ENCODE assay signal across 2 cellular contexts in the genomic region with DNA sequence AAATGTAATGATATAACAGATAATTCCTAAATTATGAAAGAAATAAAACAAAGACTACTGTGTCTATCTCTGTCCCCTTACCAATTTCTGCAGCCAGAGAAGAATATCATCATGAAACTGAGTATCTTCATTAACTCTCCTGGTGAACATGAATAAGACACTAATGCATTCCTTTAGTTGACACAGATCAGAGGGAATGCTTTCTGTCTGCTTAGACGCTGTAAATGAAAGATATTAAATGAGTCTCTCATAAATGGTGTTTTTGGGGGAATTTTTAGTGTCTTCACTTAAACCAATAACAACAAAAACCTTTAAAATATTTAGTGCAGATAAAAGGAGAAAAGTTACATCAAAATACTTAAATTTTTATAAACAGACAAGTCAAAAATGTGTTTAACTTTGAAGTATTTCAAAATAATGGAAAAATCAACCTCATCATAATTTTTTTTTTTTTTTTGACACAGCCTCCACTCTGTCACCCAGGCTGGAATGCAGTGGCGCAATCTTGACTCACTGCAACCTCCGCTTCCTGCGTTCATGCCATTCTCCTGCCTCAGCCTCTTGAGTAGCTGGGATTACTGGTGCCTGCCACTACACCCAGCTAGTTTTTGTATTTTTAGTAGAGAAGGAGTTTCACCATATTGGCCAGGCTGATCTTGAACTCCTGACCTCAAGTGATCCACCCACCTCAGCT.
TF ChIP-seq lines count a peak whose summit lies in the region.

No MANE protein-coding gene starts in this region.

TF ChIP-seq in HCT116, 20 proteins besides CTCF, POLR2A, EP300 and RAD21 (continued from another document):
- TF ChIP-seq EGR1 (IDR thresholded peaks at IDR 0.05; ENCODE audit: low read depth) (peak; percentile 36; the same call in 1 of the 2 replicates), ZNF274 (IDR thresholded peaks at IDR 0.05; ENCODE audit: low read depth, low read length) (no peak), EZH2 (IDR thresholded peaks at IDR 0.05) (no peak), ELF1 (IDR thresholded peaks at IDR 0.05; ENCODE audit: borderline replicate concordance, low read depth) (no peak), TCF7L2 (IDR thresholded peaks at IDR 0.05; ENCODE audit: borderline replicate concordance, extremely low read depth, insufficient read depth, insufficient read length) (no peak), FOSL1 (IDR thresholded peaks at IDR 0.05; ENCODE audit: low read depth) (peak; percentile 68), SRF (IDR thresholded peaks at IDR 0.05; ENCODE audit: low read depth) (no peak), EZH2phosphoT487 (IDR thresholded peaks at IDR 0.05; ENCODE audit: borderline replicate concordance) (no peak), JUND (IDR thresholded peaks at IDR 0.05) (peak; percentile 49), SIN3A (IDR thresholded peaks at IDR 0.05; ENCODE audit: low read depth) (0 out of 2 replicates have a peak, but pooled peaks have one; percentile 28)
- TF ChIP-seq, protein P1, sequence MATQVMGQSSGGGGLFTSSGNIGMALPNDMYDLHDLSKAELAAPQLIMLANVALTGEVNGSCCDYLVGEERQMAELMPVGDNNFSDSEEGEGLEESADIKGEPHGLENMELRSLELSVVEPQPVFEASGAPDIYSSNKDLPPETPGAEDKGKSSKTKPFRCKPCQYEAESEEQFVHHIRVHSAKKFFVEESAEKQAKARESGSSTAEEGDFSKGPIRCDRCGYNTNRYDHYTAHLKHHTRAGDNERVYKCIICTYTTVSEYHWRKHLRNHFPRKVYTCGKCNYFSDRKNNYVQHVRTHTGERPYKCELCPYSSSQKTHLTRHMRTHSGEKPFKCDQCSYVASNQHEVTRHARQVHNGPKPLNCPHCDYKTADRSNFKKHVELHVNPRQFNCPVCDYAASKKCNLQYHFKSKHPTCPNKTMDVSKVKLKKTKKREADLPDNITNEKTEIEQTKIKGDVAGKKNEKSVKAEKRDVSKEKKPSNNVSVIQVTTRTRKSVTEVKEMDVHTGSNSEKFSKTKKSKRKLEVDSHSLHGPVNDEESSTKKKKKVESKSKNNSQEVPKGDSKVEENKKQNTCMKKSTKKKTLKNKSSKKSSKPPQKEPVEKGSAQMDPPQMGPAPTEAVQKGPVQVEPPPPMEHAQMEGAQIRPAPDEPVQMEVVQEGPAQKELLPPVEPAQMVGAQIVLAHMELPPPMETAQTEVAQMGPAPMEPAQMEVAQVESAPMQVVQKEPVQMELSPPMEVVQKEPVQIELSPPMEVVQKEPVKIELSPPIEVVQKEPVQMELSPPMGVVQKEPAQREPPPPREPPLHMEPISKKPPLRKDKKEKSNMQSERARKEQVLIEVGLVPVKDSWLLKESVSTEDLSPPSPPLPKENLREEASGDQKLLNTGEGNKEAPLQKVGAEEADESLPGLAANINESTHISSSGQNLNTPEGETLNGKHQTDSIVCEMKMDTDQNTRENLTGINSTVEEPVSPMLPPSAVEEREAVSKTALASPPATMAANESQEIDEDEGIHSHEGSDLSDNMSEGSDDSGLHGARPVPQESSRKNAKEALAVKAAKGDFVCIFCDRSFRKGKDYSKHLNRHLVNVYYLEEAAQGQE (IDR thresholded peaks at IDR 0.05; ENCODE audit: low read depth), result no peak
- TF ChIP-seq, protein P2, sequence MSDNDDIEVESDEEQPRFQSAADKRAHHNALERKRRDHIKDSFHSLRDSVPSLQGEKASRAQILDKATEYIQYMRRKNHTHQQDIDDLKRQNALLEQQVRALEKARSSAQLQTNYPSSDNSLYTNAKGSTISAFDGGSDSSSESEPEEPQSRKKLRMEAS (IDR thresholded peaks at IDR 0.05), result peak; percentile 23; the same call in 1 of the 2 replicates
- TF ChIP-seq, protein P3, sequence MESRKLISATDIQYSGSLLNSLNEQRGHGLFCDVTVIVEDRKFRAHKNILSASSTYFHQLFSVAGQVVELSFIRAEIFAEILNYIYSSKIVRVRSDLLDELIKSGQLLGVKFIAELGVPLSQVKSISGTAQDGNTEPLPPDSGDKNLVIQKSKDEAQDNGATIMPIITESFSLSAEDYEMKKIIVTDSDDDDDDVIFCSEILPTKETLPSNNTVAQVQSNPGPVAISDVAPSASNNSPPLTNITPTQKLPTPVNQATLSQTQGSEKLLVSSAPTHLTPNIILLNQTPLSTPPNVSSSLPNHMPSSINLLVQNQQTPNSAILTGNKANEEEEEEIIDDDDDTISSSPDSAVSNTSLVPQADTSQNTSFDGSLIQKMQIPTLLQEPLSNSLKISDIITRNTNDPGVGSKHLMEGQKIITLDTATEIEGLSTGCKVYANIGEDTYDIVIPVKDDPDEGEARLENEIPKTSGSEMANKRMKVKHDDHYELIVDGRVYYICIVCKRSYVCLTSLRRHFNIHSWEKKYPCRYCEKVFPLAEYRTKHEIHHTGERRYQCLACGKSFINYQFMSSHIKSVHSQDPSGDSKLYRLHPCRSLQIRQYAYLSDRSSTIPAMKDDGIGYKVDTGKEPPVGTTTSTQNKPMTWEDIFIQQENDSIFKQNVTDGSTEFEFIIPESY (IDR thresholded peaks at IDR 0.05; ENCODE audit: extremely low read depth, insufficient replicate concordance, low read length), result no peak
- TF ChIP-seq, protein P4, sequence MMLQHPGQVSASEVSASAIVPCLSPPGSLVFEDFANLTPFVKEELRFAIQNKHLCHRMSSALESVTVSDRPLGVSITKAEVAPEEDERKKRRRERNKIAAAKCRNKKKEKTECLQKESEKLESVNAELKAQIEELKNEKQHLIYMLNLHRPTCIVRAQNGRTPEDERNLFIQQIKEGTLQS (IDR thresholded peaks at IDR 0.05), result peak; percentile 41; the same call in 1 of the 2 replicates

TF ChIP-seq in SK-N-SH treated with all-trans-retinoic acid at 6 μM for 48 hours, 23 proteins besides CTCF, POLR2A, EP300 and RAD21 (continued from another document):
- TF ChIP-seq, protein P5, sequence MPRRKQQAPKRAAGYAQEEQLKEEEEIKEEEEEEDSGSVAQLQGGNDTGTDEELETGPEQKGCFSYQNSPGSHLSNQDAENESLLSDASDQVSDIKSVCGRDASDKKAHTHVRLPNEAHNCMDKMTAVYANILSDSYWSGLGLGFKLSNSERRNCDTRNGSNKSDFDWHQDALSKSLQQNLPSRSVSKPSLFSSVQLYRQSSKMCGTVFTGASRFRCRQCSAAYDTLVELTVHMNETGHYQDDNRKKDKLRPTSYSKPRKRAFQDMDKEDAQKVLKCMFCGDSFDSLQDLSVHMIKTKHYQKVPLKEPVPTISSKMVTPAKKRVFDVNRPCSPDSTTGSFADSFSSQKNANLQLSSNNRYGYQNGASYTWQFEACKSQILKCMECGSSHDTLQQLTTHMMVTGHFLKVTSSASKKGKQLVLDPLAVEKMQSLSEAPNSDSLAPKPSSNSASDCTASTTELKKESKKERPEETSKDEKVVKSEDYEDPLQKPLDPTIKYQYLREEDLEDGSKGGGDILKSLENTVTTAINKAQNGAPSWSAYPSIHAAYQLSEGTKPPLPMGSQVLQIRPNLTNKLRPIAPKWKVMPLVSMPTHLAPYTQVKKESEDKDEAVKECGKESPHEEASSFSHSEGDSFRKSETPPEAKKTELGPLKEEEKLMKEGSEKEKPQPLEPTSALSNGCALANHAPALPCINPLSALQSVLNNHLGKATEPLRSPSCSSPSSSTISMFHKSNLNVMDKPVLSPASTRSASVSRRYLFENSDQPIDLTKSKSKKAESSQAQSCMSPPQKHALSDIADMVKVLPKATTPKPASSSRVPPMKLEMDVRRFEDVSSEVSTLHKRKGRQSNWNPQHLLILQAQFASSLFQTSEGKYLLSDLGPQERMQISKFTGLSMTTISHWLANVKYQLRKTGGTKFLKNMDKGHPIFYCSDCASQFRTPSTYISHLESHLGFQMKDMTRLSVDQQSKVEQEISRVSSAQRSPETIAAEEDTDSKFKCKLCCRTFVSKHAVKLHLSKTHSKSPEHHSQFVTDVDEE (CRISPR knock-in tag; IDR thresholded peaks at IDR 0.05), result no peak
- TF ChIP-seq ZNF8 (CRISPR knock-in tag; IDR thresholded peaks at IDR 0.05) (no peak), ZFP30 (CRISPR knock-in tag; IDR thresholded peaks at IDR 0.05) (no peak), OSR1 (CRISPR knock-in tag; IDR thresholded peaks at IDR 0.05) (no peak), TCF4 (CRISPR knock-in tag; IDR thresholded peaks at IDR 0.05; ENCODE audit: borderline replicate concordance) (no peak), ARNTL (CRISPR knock-in tag; IDR thresholded peaks at IDR 0.05; ENCODE audit: borderline replicate concordance, low read depth) (no peak), BACH2 (CRISPR knock-in tag; IDR thresholded peaks at IDR 0.05; ENCODE audit: borderline replicate concordance) (no peak), ESRRG (CRISPR knock-in tag; IDR thresholded peaks at IDR 0.05) (no peak)
